Comparison of ENCODE assay signal across 25 cellular contexts in the genomic region with DNA sequence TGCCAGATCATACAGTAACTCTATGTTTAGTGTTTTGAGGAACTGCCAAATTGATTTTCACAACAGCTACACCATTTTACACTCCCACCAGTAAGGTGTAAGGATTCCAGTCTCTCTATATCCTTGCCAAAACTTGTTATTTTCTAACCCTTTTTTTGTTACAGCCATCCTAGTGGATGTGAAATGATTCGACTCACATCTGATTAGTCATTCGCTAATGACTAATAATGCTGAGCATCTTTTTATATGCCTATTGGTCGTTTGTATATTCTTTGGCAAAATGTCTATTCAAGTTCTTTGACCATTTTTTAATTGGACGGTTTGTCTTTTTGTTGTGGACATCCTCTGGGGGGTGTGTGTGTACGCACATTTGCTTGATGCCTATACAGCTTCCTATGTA.
DNase-seq lines count a peak whose midpoint lies in the region; FAIRE-seq and TF ChIP-seq lines count a peak whose summit lies in the region.
"Had no signal": no experiment of that assay in that cellular context is flagged by ENCODE, and none has a peak within 500 bp of the region (broad histone marks: within the 10 kb centered on the region; RNA-seq: fewer than 3 reads in every experiment).

No MANE protein-coding gene starts in this region.

- H3K4me2 ChIP-seq in trophoblast cell (ENCODE audit: low read length): no peak overlapping the region
- H3K4me2 ChIP-seq: GM23338, KMS-11 had no signal

- H3K14ac ChIP-seq in trophoblast cell (ENCODE audit: low read length): no peak overlapping the region

- no peak overlapping the region for H3K9ac ChIP-seq in trophoblast cell (ENCODE audit: low read length)
- H3K9ac ChIP-seq: KMS-11 had no signal

- no peaks in the 10 kb centered on the region for H3K4me1 ChIP-seq in trophoblast cell (ENCODE audit: control insufficient read depth in 1 of 2, insufficient read depth in 2 of 2, low read length in 2 of 2)
- H3K4me1 ChIP-seq: HAP-1 had no signal

- no peaks in the 10 kb centered on the region for H3K36me3 ChIP-seq in bronchial epithelial cell (ENCODE audit: control insufficient read depth, insufficient read depth, low read length)
- H3K36me3 ChIP-seq in trophoblast cell (ENCODE audit: control insufficient read depth in 1 of 2, insufficient read depth in 2 of 2, low read length in 2 of 2): no peaks in the 10 kb centered on the region
- H3K36me3 ChIP-seq: HAP-1 had no signal

- H3K79me1 ChIP-seq in trophoblast cell (ENCODE audit: low read length): no peaks in the 10 kb centered on the region

- no peak overlapping the region for H2BK5ac ChIP-seq in trophoblast cell (ENCODE audit: low read depth, low read length, poor library complexity)

- no peak overlapping the region for H4K91ac ChIP-seq in trophoblast cell (ENCODE audit: low read depth, low read length)

- H3K4me3 ChIP-seq in bronchial epithelial cell (ENCODE audit: low read depth, low read length) (no peak overlapping the region), trophoblast cell (ENCODE audit: low read depth, low read length) (no peak overlapping the region)
- H3K4me3 ChIP-seq: GM23338, HAP-1 had no signal

- H3K9me3 ChIP-seq in trophoblast cell (ENCODE audit: insufficient read depth, low read depth, low read length): no peaks in the 10 kb centered on the region
- H3K9me3 ChIP-seq: Caco-2, HAP-1 had no signal

- no peak overlapping the region for H3K27ac ChIP-seq in trophoblast cell (ENCODE audit: low read depth, low read length)
- H3K27ac ChIP-seq: C4-2B, KMS-11 had no signal

- H2BK12ac ChIP-seq in trophoblast cell (ENCODE audit: low read length): no peak overlapping the region

- no peak overlapping the region for H3K18ac ChIP-seq in trophoblast cell (ENCODE audit: low read length)

- TF ChIP-seq CTCF in bronchial epithelial cell (IDR thresholded peaks at IDR 0.05; ENCODE audit: insufficient read depth, low read length, severe bottlenecking): no peak

- intact Hi-C loops in posterior vena cava (cut with DNase I): no loop called here

- H4K8ac ChIP-seq in trophoblast cell (ENCODE audit: low read depth, low read length): no peak overlapping the region

- no peak overlapping the region for H2BK120ac ChIP-seq in trophoblast cell (ENCODE audit: insufficient read depth, low read length, poor library complexity)

- H3K4ac ChIP-seq in trophoblast cell (ENCODE audit: low read depth, low read length): no peak overlapping the region

- no CpG with 5 or more reads among the region's 5 CpGs for WGBS in trophoblast cell (ENCODE audit: extremely low coverage, insufficient coverage, insufficient read length)

- no peak overlapping the region for H4K12ac ChIP-seq in trophoblast cell (ENCODE audit: low read depth, low read length)

- no peaks in the 10 kb centered on the region for H3K27me3 ChIP-seq in bronchial epithelial cell (ENCODE audit: control insufficient read depth, insufficient read depth, low read length)
- H3K27me3 ChIP-seq in trophoblast cell (ENCODE audit: insufficient read depth, low read length): no peaks in the 10 kb centered on the region

- no peak for FAIRE-seq in bronchial epithelial cell (lab: Jason Lieb, UNC)

- no peak overlapping the region for H2AK5ac ChIP-seq in trophoblast cell (ENCODE audit: low read length)

- H3K23ac ChIP-seq in trophoblast cell (ENCODE audit: low read length): no peak overlapping the region

- DNase-seq in ELR (ENCODE audit: low read depth): peak; percentile 44
- DNase-seq in LHCN-M2 (ENCODE audit: low read depth): peak; percentile 29
- DNase-seq in bronchial epithelial cell (ENCODE audit: low read depth): peak; percentile 61
- peak; percentile 32 for DNase-seq in kidney tubule cell (ENCODE audit: low spot score)
- DNase-seq in trophoblast cell: no peak
- no peak for DNase-seq in activated CD8-positive, alpha-beta memory T cell treated with anti-CD3 and anti-CD28 coated beads, Interleukin-2, amount 50 U/mL, for 4 hours
- DNase-seq in posterior vena cava (ENCODE audit: low spot score): no peak
- no peak for DNase-seq in activated CD4-positive, alpha-beta T cell treated with anti-CD3 and anti-CD28 coated beads, Interleukin-2, amount 50 U/mL, for 1 hour
- DNase-seq: Caco-2; CD8-positive, alpha-beta T cell; HFFc6; IMR-90; NCI-H1092; NCI-H1417 treated with DMSO at 0.1 percent for 48 hours; NCI-H1694 treated with DMSO at 0.1 percent for 48 hours; NCI-H2081; NCI-H2171; NCI-H226; NCI-H510A; NCI-H69; SHP77 treated with DMSO at 0.1 percent for 48 hours had no signal

- no peak overlapping the region for H2AFZ ChIP-seq in trophoblast cell (ENCODE audit: insufficient read depth, low read length, poor library complexity)
- H2AFZ ChIP-seq: GM23338 had no signal

- no peaks in the 10 kb centered on the region for H3K79me2 ChIP-seq in trophoblast cell (ENCODE audit: control insufficient read depth, insufficient read depth, low read length, poor library complexity)

Comparison
In these comparisons a context has a peak if more than half of its experiments do, and no peak if none do; other contexts are left out.
1. DNase-seq: peak in ELR (single experiment), LHCN-M2 (single experiment), bronchial epithelial cell (single experiment) and kidney tubule cell (single experiment); none in trophoblast cell (0 of 2), activated CD8-positive, alpha-beta memory T cell treated with anti-CD3 and anti-CD28 coated beads, Interleukin-2, amount 50 U/mL, for 4 hours (single experiment), posterior vena cava (single experiment) and activated CD4-positive, alpha-beta T cell treated with anti-CD3 and anti-CD28 coated beads, Interleukin-2, amount 50 U/mL, for 1 hour (single experiment).